In the genomic region with DNA sequence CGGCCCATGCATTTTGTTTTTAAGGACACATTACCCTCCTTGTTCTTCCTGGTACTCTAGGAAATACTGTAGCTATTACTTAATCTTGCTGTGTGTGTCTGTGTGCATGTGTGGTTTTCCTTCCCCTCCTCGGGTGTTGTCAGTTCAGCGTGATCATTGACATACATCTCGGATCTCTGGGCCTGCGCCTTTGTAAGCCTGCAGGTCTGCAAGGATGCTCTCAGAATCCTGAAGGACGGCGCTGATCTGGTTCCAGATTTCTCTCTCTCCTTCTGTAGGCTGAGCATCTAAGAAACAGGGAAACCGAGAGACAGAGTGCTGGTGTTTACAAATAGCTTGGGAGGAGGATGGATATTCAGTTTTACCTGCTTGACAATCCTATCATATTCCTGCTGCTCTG, we compare ENCODE assay signal across 23 cellular contexts.
"Had no signal": no experiment of that assay in that cellular context is flagged by ENCODE, and none has a peak within 500 bp of the region (broad histone marks: within the 10 kb centered on the region; RNA-seq: fewer than 3 reads in every experiment).

No MANE protein-coding gene starts in this region.

- H3K36me3 Mint-ChIP-seq: type B pancreatic cell had no signal

- H3K9me3 Mint-ChIP-seq: stimulated activated effector memory CD8-positive, alpha-beta T cell treated with anti-CD3 and anti-CD28 coated beads, Interleukin-12 subunit alpha, Interleukin-12 subunit beta, amount 100 ng/mL, for 72 hours; stimulated activated memory B cell treated with anti-CD40 and anti-IgM and Interleukin-4, amounts not matched to agents 10 μg/mL and 1 μg/mL and 100 μg/mL, for 72 hours; stimulated activated naive B cell treated with anti-CD40 and anti-IgM and Interleukin-4, amounts not matched to agents 10 μg/mL and 1 μg/mL and 100 μg/mL, for 72 hours; stimulated activated naive CD8-positive, alpha-beta T cell treated with anti-CD3 and anti-CD28 coated beads, Interleukin-15, amount 100 ng/mL, for 72 hours; stimulated activated naive CD8-positive, alpha-beta T cell treated with anti-CD3 and anti-CD28 coated beads, Interleukin-15, Interleukin-2, amounts not matched to agents 100 ng/mL and 50 ng/mL, for 24 hours; type B pancreatic cell had no signal

- ATAC-seq: stimulated activated effector memory CD8-positive, alpha-beta T cell treated with anti-CD3 and anti-CD28 coated beads, Interleukin-12 subunit alpha, Interleukin-12 subunit beta, amount 100 ng/mL, for 72 hours; stimulated activated memory B cell treated with anti-CD40 and anti-IgM and Interleukin-4, amounts not matched to agents 10 μg/mL and 1 μg/mL and 100 μg/mL, for 72 hours; stimulated activated naive B cell treated with anti-CD40 and anti-IgM and Interleukin-4, amounts not matched to agents 10 μg/mL and 1 μg/mL and 100 μg/mL, for 72 hours; stimulated activated naive CD8-positive, alpha-beta T cell treated with anti-CD3 and anti-CD28 coated beads, Interleukin-15, amount 100 ng/mL, for 72 hours; stimulated activated naive CD8-positive, alpha-beta T cell treated with anti-CD3 and anti-CD28 coated beads, Interleukin-15, Interleukin-2, amounts not matched to agents 100 U/mL and 50 U/mL, for 24 hours; upper lobe of right lung had no signal

- H3K27ac Mint-ChIP-seq: stimulated activated effector memory CD8-positive, alpha-beta T cell treated with anti-CD3 and anti-CD28 coated beads, Interleukin-12 subunit alpha, Interleukin-12 subunit beta, amount 100 ng/mL, for 72 hours; stimulated activated memory B cell treated with anti-CD40 and anti-IgM and Interleukin-4, amounts not matched to agents 10 μg/mL and 1 μg/mL and 100 μg/mL, for 72 hours; stimulated activated naive B cell treated with anti-CD40 and anti-IgM and Interleukin-4, amounts not matched to agents 10 μg/mL and 1 μg/mL and 100 μg/mL, for 72 hours; stimulated activated naive CD8-positive, alpha-beta T cell treated with anti-CD3 and anti-CD28 coated beads, Interleukin-15, amount 100 ng/mL, for 72 hours; stimulated activated naive CD8-positive, alpha-beta T cell treated with anti-CD3 and anti-CD28 coated beads, Interleukin-15, Interleukin-2, amounts not matched to agents 100 ng/mL and 50 ng/mL, for 24 hours; type B pancreatic cell had no signal

- H3K27me3 Mint-ChIP-seq: stimulated activated memory B cell treated with anti-CD40 and anti-IgM and Interleukin-4, amounts not matched to agents 10 μg/mL and 1 μg/mL and 100 μg/mL, for 72 hours; stimulated activated naive B cell treated with anti-CD40 and anti-IgM and Interleukin-4, amounts not matched to agents 10 μg/mL and 1 μg/mL and 100 μg/mL, for 72 hours; stimulated activated naive CD8-positive, alpha-beta T cell treated with anti-CD3 and anti-CD28 coated beads, Interleukin-15, amount 100 ng/mL, for 72 hours; stimulated activated naive CD8-positive, alpha-beta T cell treated with anti-CD3 and anti-CD28 coated beads, Interleukin-15, Interleukin-2, amounts not matched to agents 100 ng/mL and 50 ng/mL, for 24 hours; type B pancreatic cell had no signal

- H3K4me3 Mint-ChIP-seq: stimulated activated effector memory CD8-positive, alpha-beta T cell treated with anti-CD3 and anti-CD28 coated beads, Interleukin-12 subunit alpha, Interleukin-12 subunit beta, amount 100 ng/mL, for 72 hours; stimulated activated memory B cell treated with anti-CD40 and anti-IgM and Interleukin-4, amounts not matched to agents 10 μg/mL and 1 μg/mL and 100 μg/mL, for 72 hours; stimulated activated naive B cell treated with anti-CD40 and anti-IgM and Interleukin-4, amounts not matched to agents 10 μg/mL and 1 μg/mL and 100 μg/mL, for 72 hours; stimulated activated naive CD8-positive, alpha-beta T cell treated with anti-CD3 and anti-CD28 coated beads, Interleukin-15, amount 100 ng/mL, for 72 hours; stimulated activated naive CD8-positive, alpha-beta T cell treated with anti-CD3 and anti-CD28 coated beads, Interleukin-15, Interleukin-2, amounts not matched to agents 100 ng/mL and 50 ng/mL, for 24 hours; type B pancreatic cell had no signal

- DNase-seq: stimulated activated CD4-positive, alpha-beta T cell treated with anti-CD3 and anti-CD28 coated beads, Interleukin-2, amount 100 ng/mL, for 48 hours; stimulated activated CD4-positive, alpha-beta T cell treated with anti-CD3 and anti-CD28 coated beads, Interleukin-4, amount 100 ng/mL, for 1 hour; stimulated activated CD4-positive, alpha-beta T cell treated with anti-CD3 and anti-CD28 coated beads, Interleukin-4, amount 100 ng/mL, for 24 hours; stimulated activated CD4-positive, alpha-beta T cell treated with anti-CD3 and anti-CD28 coated beads, Interleukin-4, amount 100 ng/mL, for 4 hours; stimulated activated CD8-positive, alpha-beta memory T cell treated with anti-CD3 and anti-CD28 coated beads, Interleukin-4, amount 100 ng/mL, for 48 hours; stimulated activated naive B cell treated with anti-CD40 and anti-IgM and Interleukin-4, amounts not matched to agents 10 μg/mL and 1 μg/mL and 100 μg/mL, for 72 hours; stimulated activated naive CD4-positive, alpha-beta T cell; stimulated activated naive CD4-positive, alpha-beta T cell treated with Interleukin-2 at 50 U/mL for 16 hours; stimulated activated naive CD8-positive, alpha-beta T cell treated with anti-CD3 and anti-CD28 coated beads, Interleukin-15, amount 100 ng/mL, for 72 hours; stimulated activated naive CD8-positive, alpha-beta T cell treated with anti-CD3 and anti-CD28 coated beads, Interleukin-15, Interleukin-2, amounts not matched to agents 100 U/mL and 50 U/mL, for 24 hours; stomach; substantia nigra; testis; thyroid gland; tibial artery; transverse colon; upper lobe of left lung; upper lobe of right lung; uterus had no signal

- H3K4me1 Mint-ChIP-seq: stimulated activated effector memory CD8-positive, alpha-beta T cell treated with anti-CD3 and anti-CD28 coated beads, Interleukin-12 subunit alpha, Interleukin-12 subunit beta, amount 100 ng/mL, for 72 hours; stimulated activated naive CD8-positive, alpha-beta T cell treated with anti-CD3 and anti-CD28 coated beads, Interleukin-15, amount 100 ng/mL, for 72 hours had no signal
